ENCODE assay signal across 1 cellular context in the genomic region with DNA sequence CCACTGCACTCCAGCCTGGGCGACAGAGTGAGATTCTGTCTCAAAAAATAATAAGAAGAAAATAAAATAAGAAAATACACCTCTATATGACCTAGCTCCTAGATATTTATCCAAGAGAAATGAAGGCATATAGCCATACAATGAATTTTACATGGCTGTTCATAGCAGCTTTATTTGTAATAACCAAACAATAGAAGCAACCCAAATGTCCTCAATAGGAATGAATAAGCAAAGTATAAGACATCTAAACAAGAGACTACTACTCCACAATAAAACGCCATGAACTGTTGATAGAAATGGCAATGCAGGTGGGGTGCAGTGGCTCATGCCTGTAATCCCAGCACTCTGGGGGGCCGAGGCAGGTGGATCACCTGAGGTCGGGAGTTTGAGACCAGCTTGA.
TF ChIP-seq lines count a peak whose summit lies in the region.

No MANE protein-coding gene starts in this region.

TF ChIP-seq in SK-N-SH, 30 proteins besides CTCF, POLR2A, EP300 and RAD21:
- TF ChIP-seq, protein P1, sequence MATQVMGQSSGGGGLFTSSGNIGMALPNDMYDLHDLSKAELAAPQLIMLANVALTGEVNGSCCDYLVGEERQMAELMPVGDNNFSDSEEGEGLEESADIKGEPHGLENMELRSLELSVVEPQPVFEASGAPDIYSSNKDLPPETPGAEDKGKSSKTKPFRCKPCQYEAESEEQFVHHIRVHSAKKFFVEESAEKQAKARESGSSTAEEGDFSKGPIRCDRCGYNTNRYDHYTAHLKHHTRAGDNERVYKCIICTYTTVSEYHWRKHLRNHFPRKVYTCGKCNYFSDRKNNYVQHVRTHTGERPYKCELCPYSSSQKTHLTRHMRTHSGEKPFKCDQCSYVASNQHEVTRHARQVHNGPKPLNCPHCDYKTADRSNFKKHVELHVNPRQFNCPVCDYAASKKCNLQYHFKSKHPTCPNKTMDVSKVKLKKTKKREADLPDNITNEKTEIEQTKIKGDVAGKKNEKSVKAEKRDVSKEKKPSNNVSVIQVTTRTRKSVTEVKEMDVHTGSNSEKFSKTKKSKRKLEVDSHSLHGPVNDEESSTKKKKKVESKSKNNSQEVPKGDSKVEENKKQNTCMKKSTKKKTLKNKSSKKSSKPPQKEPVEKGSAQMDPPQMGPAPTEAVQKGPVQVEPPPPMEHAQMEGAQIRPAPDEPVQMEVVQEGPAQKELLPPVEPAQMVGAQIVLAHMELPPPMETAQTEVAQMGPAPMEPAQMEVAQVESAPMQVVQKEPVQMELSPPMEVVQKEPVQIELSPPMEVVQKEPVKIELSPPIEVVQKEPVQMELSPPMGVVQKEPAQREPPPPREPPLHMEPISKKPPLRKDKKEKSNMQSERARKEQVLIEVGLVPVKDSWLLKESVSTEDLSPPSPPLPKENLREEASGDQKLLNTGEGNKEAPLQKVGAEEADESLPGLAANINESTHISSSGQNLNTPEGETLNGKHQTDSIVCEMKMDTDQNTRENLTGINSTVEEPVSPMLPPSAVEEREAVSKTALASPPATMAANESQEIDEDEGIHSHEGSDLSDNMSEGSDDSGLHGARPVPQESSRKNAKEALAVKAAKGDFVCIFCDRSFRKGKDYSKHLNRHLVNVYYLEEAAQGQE (IDR thresholded peaks at IDR 0.05; ENCODE audit: low read depth, low read length), result no peak
- TF ChIP-seq, protein P2, sequence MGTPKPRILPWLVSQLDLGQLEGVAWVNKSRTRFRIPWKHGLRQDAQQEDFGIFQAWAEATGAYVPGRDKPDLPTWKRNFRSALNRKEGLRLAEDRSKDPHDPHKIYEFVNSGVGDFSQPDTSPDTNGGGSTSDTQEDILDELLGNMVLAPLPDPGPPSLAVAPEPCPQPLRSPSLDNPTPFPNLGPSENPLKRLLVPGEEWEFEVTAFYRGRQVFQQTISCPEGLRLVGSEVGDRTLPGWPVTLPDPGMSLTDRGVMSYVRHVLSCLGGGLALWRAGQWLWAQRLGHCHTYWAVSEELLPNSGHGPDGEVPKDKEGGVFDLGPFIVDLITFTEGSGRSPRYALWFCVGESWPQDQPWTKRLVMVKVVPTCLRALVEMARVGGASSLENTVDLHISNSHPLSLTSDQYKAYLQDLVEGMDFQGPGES (IDR thresholded peaks at IDR 0.05; ENCODE audit: low read depth, low read length), result no peak
